ENCODE assay signal across 8 cellular contexts in the genomic region with DNA sequence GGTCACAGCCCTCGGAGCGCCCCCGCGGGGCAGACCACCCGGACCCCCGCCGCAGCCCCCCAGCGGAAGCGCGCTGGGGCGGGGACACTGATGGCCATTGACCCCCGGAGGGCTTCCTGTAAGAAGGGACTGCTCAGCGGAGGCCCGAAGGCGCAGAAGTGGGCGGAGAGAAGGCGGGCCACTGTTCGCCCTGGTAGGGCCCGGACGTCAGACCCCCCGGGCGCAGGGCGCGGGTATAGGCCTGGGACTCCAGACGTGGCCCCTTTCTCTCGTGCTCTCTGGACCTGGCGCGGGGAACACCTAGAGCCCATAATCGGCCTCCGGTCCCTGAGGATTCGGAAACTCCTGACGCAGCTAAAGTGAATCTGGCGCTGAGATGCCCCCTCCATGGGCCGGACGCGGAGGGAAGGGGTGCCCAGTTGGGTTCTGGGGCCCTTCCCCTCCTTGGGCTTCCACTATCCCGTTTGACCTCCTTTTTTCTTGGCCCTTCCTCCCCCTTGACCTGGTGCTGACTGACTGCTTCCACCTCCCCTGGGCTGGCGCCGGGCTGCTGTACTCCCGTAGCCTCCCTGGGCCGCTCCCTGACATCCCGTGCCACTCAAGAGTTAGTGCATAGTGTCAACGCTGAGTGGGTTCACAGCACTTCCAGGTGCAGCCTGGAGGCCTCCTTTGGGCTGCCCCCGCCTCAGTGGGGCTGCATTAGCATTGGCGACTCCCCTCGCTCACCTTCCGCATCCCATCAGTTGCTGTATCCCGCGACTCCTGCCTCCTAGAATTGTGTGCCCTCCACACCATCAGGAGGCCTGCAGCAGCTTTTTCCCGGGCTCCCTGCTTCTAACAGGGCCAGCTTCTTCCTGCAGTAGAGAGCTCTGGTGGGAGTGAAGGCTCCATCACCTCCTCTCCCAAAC. TPM values are rescaled to one million over a fixed set of nuclear protein-coding genes. Genes with fewer than 3 reads are reported as not detected.
DNase-seq lines count a peak whose midpoint lies in the region; ATAC-seq and TF ChIP-seq lines count a peak whose summit lies in the region.

No MANE protein-coding gene starts in this region.

- H3K36me3 Mint-ChIP-seq in activated B cell treated with CpG ODN at 0.5 μM for 24 hours (ENCODE audit: low read depth), result peaks cover 27% of the 10 kb centered on the region
- H3K36me3 Mint-ChIP-seq in stimulated activated effector memory CD8-positive, alpha-beta T cell treated with anti-CD3 and anti-CD28 coated beads, Interleukin-12 subunit alpha, Interleukin-12 subunit beta, amount 100 ng/mL, for 72 hours, result peaks cover 21% of the 10 kb centered on the region

- no peaks in the 10 kb centered on the region for H3K9me3 ChIP-seq in lower lobe of right lung

- H3K27ac Mint-ChIP-seq in activated B cell treated with CpG ODN at 0.5 μM for 24 hours, result peak overlapping the region; percentile 53
- H3K27ac Mint-ChIP-seq in stimulated activated effector memory CD8-positive, alpha-beta T cell treated with anti-CD3 and anti-CD28 coated beads, Interleukin-12 subunit alpha, Interleukin-12 subunit beta, amount 100 ng/mL, for 72 hours, result peak overlapping the region; percentile 97

- H3K4me1 Mint-ChIP-seq in activated B cell treated with CpG ODN at 0.5 μM for 24 hours, result peaks cover 20% of the 10 kb centered on the region
- peaks cover 51% of the 10 kb centered on the region for H3K4me1 Mint-ChIP-seq in stimulated activated effector memory CD8-positive, alpha-beta T cell treated with anti-CD3 and anti-CD28 coated beads, Interleukin-12 subunit alpha, Interleukin-12 subunit beta, amount 100 ng/mL, for 72 hours

- intact Hi-C loops in activated B cell treated with CpG ODN at 0.5 μM for 24 hours (cut with micrococcal nuclease), result loop anchor here (1.0 to 5.0 kb wide), 8 partner anchors 77 to 1756 kb away; partner anchors contain the start of genes EEFSEC, MGLL and ZXDC
- intact Hi-C loops in lower lobe of right lung (cut with DNase I), result no loop called here

- H3K4me3 Mint-ChIP-seq in activated B cell treated with CpG ODN at 0.5 μM for 24 hours, result peak overlapping the region; percentile 83
- H3K4me3 Mint-ChIP-seq in stimulated activated effector memory CD8-positive, alpha-beta T cell treated with anti-CD3 and anti-CD28 coated beads, Interleukin-12 subunit alpha, Interleukin-12 subunit beta, amount 100 ng/mL, for 72 hours, result peak overlapping the region; percentile 85

- peaks cover 29% of the 10 kb centered on the region for H3K36me3 ChIP-seq in lower lobe of right lung

- CTCF ChIA-PET in activated B cell treated with CpG ODN at 0.5 μM for 24 hours (lab: Charles Lee), result interaction anchor here (1.5 kb wide), 1 partner anchor 98 kb away, joined by 3 read pairs; no protein-coding TSS in a partner anchor

- TF ChIP-seq CTCF in activated B cell treated with CpG ODN at 0.5 μM for 24 hours (IDR thresholded peaks at IDR 0.05), result no peak
- no peak for TF ChIP-seq CTCF in lower lobe of right lung (IDR thresholded peaks at IDR 0.05)

- no peaks in the 10 kb centered on the region for H3K27me3 Mint-ChIP-seq in activated B cell treated with CpG ODN at 0.5 μM for 24 hours

- H3K9me3 Mint-ChIP-seq in activated B cell treated with CpG ODN at 0.5 μM for 24 hours, result no peaks in the 10 kb centered on the region
- no peaks in the 10 kb centered on the region for H3K9me3 Mint-ChIP-seq in stimulated activated effector memory CD8-positive, alpha-beta T cell treated with anti-CD3 and anti-CD28 coated beads, Interleukin-12 subunit alpha, Interleukin-12 subunit beta, amount 100 ng/mL, for 72 hours

- H3K4me1 ChIP-seq in lower lobe of right lung, result peaks cover 21% of the 10 kb centered on the region

- no peaks in the 10 kb centered on the region for H3K27me3 ChIP-seq in lower lobe of right lung (ENCODE audit: low read depth)

- DNase-seq in ELR (ENCODE audit: low read depth), result peak; percentile 68
- DNase-seq in LHCN-M2 (ENCODE audit: low read depth), result peak; percentile 41
- peak; percentile 16 for DNase-seq in activated B cell treated with CpG ODN at 0.5 μM for 24 hours
- peak; percentile 28 for DNase-seq in dermis blood vessel endothelial cell
- peak; percentile 82 for DNase-seq in lower lobe of right lung
- DNase-seq in stimulated activated effector memory CD8-positive, alpha-beta T cell treated with anti-CD3 and anti-CD28 coated beads, Interleukin-12 subunit alpha, Interleukin-12 subunit beta, amount 100 ng/mL, for 72 hours (ENCODE audit: low spot score in 2 of 2), result no peak
- DNase-seq in NCI-H446 treated with DMSO at 0.1 percent for 48 hours (lab: John Stamatoyannopoulos, UW), result no peak

- POLR2A ChIA-PET in activated B cell treated with CpG ODN at 0.5 μM for 24 hours (lab: Charles Lee), result interaction anchor here (0.6 to 2.1 kb wide), 5 partner anchors 16 to 75 kb away, joined by 3 to 7 read pairs (median 3); partner anchors contain the start of gene MCM2

- H3K27ac ChIP-seq in lower lobe of right lung, result peak overlapping the region; percentile 95

- peak overlapping the region; percentile 98 for H3K4me3 ChIP-seq in lower lobe of right lung

- ATAC-seq in GM21723 (IDR thresholded peaks at IDR 0.05; ENCODE audit: unreplicated experiment) (peak; percentile 42), activated B cell treated with CpG ODN at 0.5 μM for 24 hours (ENCODE audit: low read depth) (peak; percentile 55), lower lobe of right lung (peak; percentile 65 to 67)
- ATAC-seq in stimulated activated effector memory CD8-positive, alpha-beta T cell treated with anti-CD3 and anti-CD28 coated beads, Interleukin-12 subunit alpha, Interleukin-12 subunit beta, amount 100 ng/mL, for 72 hours, result peak; percentile 70

RNA-seq across cellular contexts. Expression of gene ABTB1, which starts 0.7 kb away (rescaled TPM):
- total RNA-seq in LHCN-M2 (2014; rRNA removed) (4.0 and 5.2 TPM in 2 replicates), activated B cell treated with CpG ODN at 0.5 μM for 24 hours (36.1 and 42.0 TPM in 2 replicates), dermis blood vessel endothelial cell (12.8 and 14.4 TPM in 2 replicates), lower lobe of right lung (56.6 TPM)
- 16.7 TPM for polyA plus RNA-seq in LHCN-M2 (2012)

RNA-seq across cellular contexts. Expression of gene PODXL2, which starts 44.5 kb away (rescaled TPM):
- 4.3 and 6.1 TPM in 2 replicates for total RNA-seq in LHCN-M2 (2014; rRNA removed)
- 2.1 TPM for polyA plus RNA-seq in LHCN-M2 (2012)
- 3.3 and 3.7 TPM in 2 replicates for total RNA-seq in activated B cell treated with CpG ODN at 0.5 μM for 24 hours
- 2.9 and 4.0 TPM in 2 replicates for total RNA-seq in dermis blood vessel endothelial cell
- 2.2 TPM for total RNA-seq in lower lobe of right lung

Comparison
In these comparisons a context has a peak if more than half of its experiments do, and no peak if none do; other contexts are left out.
1. DNase-seq: peak in ELR (single experiment), LHCN-M2 (single experiment), activated B cell treated with CpG ODN at 0.5 μM for 24 hours (single experiment), dermis blood vessel endothelial cell (single experiment) and lower lobe of right lung (single experiment); none in stimulated activated effector memory CD8-positive, alpha-beta T cell treated with anti-CD3 and anti-CD28 coated beads, Interleukin-12 subunit alpha, Interleukin-12 subunit beta, amount 100 ng/mL, for 72 hours (0 of 2) and NCI-H446 treated with DMSO at 0.1 percent for 48 hours (single experiment).
2. Peak in every context shown above with its lines, with median percentiles within 50 percentile points of each other: ATAC-seq.